In the genomic region with DNA sequence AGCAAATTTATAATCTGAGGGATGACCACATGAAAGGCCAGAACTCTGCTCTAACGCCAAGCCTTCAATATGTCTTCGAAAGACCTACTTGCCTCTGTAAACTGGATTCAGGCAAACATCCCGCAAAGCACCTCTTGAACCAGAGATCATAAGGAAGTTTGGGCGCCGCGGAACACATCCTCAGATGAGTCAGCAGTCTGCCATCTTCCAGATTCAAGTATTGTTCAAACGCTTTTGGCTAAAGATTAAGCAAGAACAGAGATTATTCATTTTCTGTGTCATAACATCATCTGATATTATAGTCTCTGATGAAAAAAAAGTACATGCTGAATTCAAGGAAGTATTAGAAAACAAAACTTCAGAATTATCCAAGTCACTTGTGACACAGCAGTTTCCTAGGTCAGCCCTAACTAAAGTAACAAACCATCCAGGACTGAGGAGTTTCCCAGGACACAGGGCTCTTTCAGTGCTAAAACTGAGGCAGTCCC, we compare ENCODE assay signal across 13 cellular contexts. TPM values are rescaled to one million over a fixed set of nuclear protein-coding genes. Genes with fewer than 3 reads are reported as not detected.
DNase-seq lines count a peak whose midpoint lies in the region; ATAC-seq and TF ChIP-seq lines count a peak whose summit lies in the region.
"Had no signal": no experiment of that assay in that cellular context is flagged by ENCODE, and none has a peak within 500 bp of the region (broad histone marks: within the 10 kb centered on the region; RNA-seq: fewer than 3 reads in every experiment).

No MANE protein-coding gene starts in this region.

- intact Hi-C loops in Right ventricle myocardium superior (cut with DNase I) (no loop called here), upper lobe of right lung (cut with DNase I) (no loop called here)

- TF ChIP-seq CTCF in right atrium auricular region (IDR thresholded peaks at IDR 0.05) (no peak), RWPE1 (conservative IDR thresholded peaks at IDR 0.05; ENCODE audit: low read depth) (no peak), fibroblast of mammary gland (conservative IDR thresholded peaks at IDR 0.05; ENCODE audit: control insufficient read depth, insufficient read depth, low read depth, low read length) (no peak), upper lobe of right lung (IDR thresholded peaks at IDR 0.05) (no peak)

- CTCF ChIA-PET in RWPE1 (lab: Yijun Ruan, JAX) = no interaction called here

- H3K9me3 ChIP-seq in right atrium auricular region (no peaks in the 10 kb centered on the region), upper lobe of right lung (no peaks in the 10 kb centered on the region)

- no peaks in the 10 kb centered on the region for H3K27me3 ChIP-seq in right atrium auricular region
- no peaks in the 10 kb centered on the region for H3K27me3 ChIP-seq in upper lobe of right lung

- POLR2A ChIA-PET in RWPE1 (lab: Yijun Ruan, JAX; ENCODE audit: low non-redundant PET) = no interaction called here

- peaks cover 0 to 31% of the 10 kb centered on the region in 2 donors for H3K4me1 ChIP-seq in right atrium auricular region
- peaks cover 34% of the 10 kb centered on the region for H3K4me1 ChIP-seq in upper lobe of right lung

- DNase-seq in right atrium auricular region (ENCODE audit: low spot score) = peak; percentile 60
- no peak for DNase-seq in Right ventricle myocardium superior
- peak; percentile 73 for DNase-seq in RWPE1 (ENCODE audit: low spot score)
- DNase-seq in fibroblast of mammary gland (ENCODE audit: low read depth) = peak; percentile 83
- no peak for DNase-seq in upper lobe of right lung
- no peak for DNase-seq in GF-D8 (lab: John Stamatoyannopoulos, UW)
- DNase-seq: naive thymus-derived CD8-positive, alpha-beta T cell; NCI-H1930; stimulated activated naive CD4-positive, alpha-beta T cell; WERI-Rb-1 had no signal

- no peak overlapping the region for H3K4me3 ChIP-seq in right atrium auricular region
- H3K4me3 ChIP-seq in fibroblast of mammary gland (ENCODE audit: control insufficient read depth, low read depth, low read length) = no peak overlapping the region
- H3K4me3 ChIP-seq in upper lobe of right lung = no peak overlapping the region
- H3K4me3 ChIP-seq: coronary artery had no signal

- H3K27ac ChIP-seq in right atrium auricular region (peak overlapping the region; percentile 34 to 37), RWPE1 (no peak overlapping the region; the same call in 1 of the 2 replicates), upper lobe of right lung (peak overlapping the region; percentile 12)
- H3K27ac ChIP-seq: coronary artery, WERI-Rb-1 had no signal

- H3K36me3 ChIP-seq in right atrium auricular region = peaks cover 15% of the 10 kb centered on the region
- H3K36me3 ChIP-seq in upper lobe of right lung = peaks cover 58% of the 10 kb centered on the region

- no peak for ATAC-seq in Right ventricle myocardium superior (ENCODE audit: poor library complexity)
- peak; percentile 45 for ATAC-seq in upper lobe of right lung
- ATAC-seq in GM21717 (IDR thresholded peaks at IDR 0.05; ENCODE audit: unreplicated experiment) = no peak
- no peak for ATAC-seq in GM21423 (IDR thresholded peaks at IDR 0.05; ENCODE audit: unreplicated experiment)
- ATAC-seq: naive thymus-derived CD8-positive, alpha-beta T cell had no signal

RNA-seq across cellular contexts. Expression of a gene that starts 20.8 kb away (rescaled TPM):
- total RNA-seq in right atrium auricular region (10 to 100 TPM; 15.0 to 27.0 TPM), Right ventricle myocardium superior (36.0 TPM), upper lobe of right lung (18.1 TPM)

Comparison
In these comparisons a context has a peak if more than half of its experiments do, and no peak if none do; other contexts are left out.
1. DNase-seq: peak in right atrium auricular region (single experiment), RWPE1 (single experiment) and fibroblast of mammary gland (single experiment); none in Right ventricle myocardium superior (single experiment), upper lobe of right lung (single experiment) and GF-D8 (single experiment).